ENCODE assay signal across 6 cellular contexts in genomic region chr19:35743640-35744306, GRCh38. TPM values are rescaled to one million over a fixed set of nuclear protein-coding genes. Genes with fewer than 3 reads are reported as not detected.
DNase-seq lines count a peak whose midpoint lies in the region; ATAC-seq and TF ChIP-seq lines count a peak whose summit lies in the region.

No MANE protein-coding gene starts in this region.

- intact Hi-C loops in activated T-helper 2 cell treated with anti-CD3 and anti-CD28 coated beads, Interferon-gamma antibody, Interleukin-2, Interleukin-4, amounts not matched to agents 10 μg/mL and 5 μg/mL and 100 μg/mL, durations not matched to agents 14 hours and 24 hours and 36 hours (cut with micrococcal nuclease), result loop anchor here (1.0 to 10.0 kb wide), 6 partner anchors 41 to 471 kb away; partner anchors contain the start of genes COX6B1, SDHAF1, THAP8 and WDR62
- intact Hi-C loops in Caco-2 (cut with micrococcal nuclease; ENCODE audit: unreplicated experiment), result loop anchor here (2.0 kb wide), 1 partner anchor 77 kb away; no protein-coding TSS in a partner anchor

- H4K20me1 ChIP-seq in H9 (ENCODE audit: control insufficient read depth, insufficient read depth, insufficient read length) (no peaks in the 10 kb centered on the region), neural cell (ENCODE audit: insufficient read depth) (no peaks in the 10 kb centered on the region)

- no peaks in the 10 kb centered on the region for H3K9me2 ChIP-seq in neural cell (ENCODE audit: insufficient read depth, low read length)

- H3K27ac ChIP-seq in H9 (ENCODE audit: insufficient read length, low read depth, low read length), result no peak overlapping the region
- no peak overlapping the region for H3K27ac ChIP-seq in neural cell (ENCODE audit: low read length)

- H3K4me2 ChIP-seq in H9 (ENCODE audit: insufficient read depth, insufficient read length, low read length) (peak overlapping the region; percentile 84), neural cell (ENCODE audit: low read length) (no peak overlapping the region)

- H3K56ac ChIP-seq in H9 (ENCODE audit: insufficient read length, low read depth, low read length), result no peak overlapping the region

- H3K23me2 ChIP-seq in H9 (ENCODE audit: insufficient read length, low read depth, low read length, poor library complexity, severe bottlenecking), result peaks cover 21% of the 10 kb centered on the region

- H2AK5ac ChIP-seq in H9 (ENCODE audit: insufficient read length, low read length), result no peak overlapping the region

- H3K27me3 Mint-ChIP-seq in H9 (ENCODE audit: low read depth) (no peaks in the 10 kb centered on the region), Caco-2 (ENCODE audit: insufficient read depth, unreplicated experiment) (no peaks in the 10 kb centered on the region)
- no peaks in the 10 kb centered on the region for H3K27me3 Mint-ChIP-seq in activated T-helper 2 cell treated with anti-CD3 and anti-CD28 coated beads, Interferon-gamma antibody, Interleukin-2, Interleukin-4, amounts not matched to agents 10 μg/mL and 5 μg/mL and 100 μg/mL, durations not matched to agents 14 hours and 24 hours and 36 hours (ENCODE audit: low read depth)

- no TSS peak for BruUV-seq in Caco-2 (replicated peaks; lab: Mats Ljungman, UMichigan)

- H3K36me3 Mint-ChIP-seq in H9 (ENCODE audit: insufficient read depth in 1 of 3, low read depth in 3 of 3) (peaks cover 5 to 19% (median 5%) of the 10 kb centered on the region in 3 experiments; a peak in 5 of 7 replicates), Caco-2 (ENCODE audit: insufficient read depth, unreplicated experiment) (peaks cover 62% of the 10 kb centered on the region)
- peaks cover 29% of the 10 kb centered on the region for H3K36me3 Mint-ChIP-seq in activated T-helper 2 cell treated with anti-CD3 and anti-CD28 coated beads, Interferon-gamma antibody, Interleukin-2, Interleukin-4, amounts not matched to agents 10 μg/mL and 5 μg/mL and 100 μg/mL, durations not matched to agents 14 hours and 24 hours and 36 hours (ENCODE audit: low read depth)

- no CpG with 5 or more reads among the region's 16 CpGs for WGBS in H9 (ENCODE audit: extremely low coverage, insufficient read length, low lambda C conversion rate)

- H3K4me1 ChIP-seq in H9 (ENCODE audit: insufficient read depth, low read length) (peaks cover 4% of the 10 kb centered on the region; the same call in 1 of the 2 replicates), Caco-2 (peaks cover 11% of the 10 kb centered on the region)

- H4K5ac ChIP-seq in H9 (ENCODE audit: insufficient read length, low read depth, low read length), result no peak overlapping the region

- H3K4me3 Mint-ChIP-seq in H9 (peak overlapping the region; percentile 96), Caco-2 (ENCODE audit: unreplicated experiment) (no peak overlapping the region)
- H3K4me3 Mint-ChIP-seq in activated T-helper 2 cell treated with anti-CD3 and anti-CD28 coated beads, Interferon-gamma antibody, Interleukin-2, Interleukin-4, amounts not matched to agents 10 μg/mL and 5 μg/mL and 100 μg/mL, durations not matched to agents 14 hours and 24 hours and 36 hours (ENCODE audit: low read depth), result peak overlapping the region; percentile 95

- POLR2A ChIA-PET in Caco-2 (lab: Charles Lee), result interaction anchor here (0.6 kb wide), 1 partner anchor 265 kb away, joined by 6 read pairs; the partner anchor contains the start of gene SYNE4

- H3K4me1 Mint-ChIP-seq in H9 (peaks cover 23 to 38% of the 10 kb centered on the region in 2 experiments), Caco-2 (ENCODE audit: low read depth, unreplicated experiment) (peaks cover 18% of the 10 kb centered on the region)
- peaks cover 37% of the 10 kb centered on the region for H3K4me1 Mint-ChIP-seq in activated T-helper 2 cell treated with anti-CD3 and anti-CD28 coated beads, Interferon-gamma antibody, Interleukin-2, Interleukin-4, amounts not matched to agents 10 μg/mL and 5 μg/mL and 100 μg/mL, durations not matched to agents 14 hours and 24 hours and 36 hours (ENCODE audit: low read depth)

- CTCF ChIA-PET in Caco-2 (lab: Charles Lee), result interaction anchor here (1.9 kb wide), 2 partner anchors 42 to 76 kb away, joined by 7 to 9 read pairs; no protein-coding TSS in a partner anchor

- no peak overlapping the region for H4K91ac ChIP-seq in H9 (ENCODE audit: insufficient read length, low read depth, low read length)

- H3K4me3 ChIP-seq in neural cell (ENCODE audit: low read length) (peak overlapping the region; percentile 94), Caco-2 (ENCODE audit: low read depth, low read length) (no peak overlapping the region)

- H2BK20ac ChIP-seq in H9 (ENCODE audit: low read depth, low read length, poor library complexity, severe bottlenecking), result no peak overlapping the region

- no peak overlapping the region for H2BK15ac ChIP-seq in H9 (ENCODE audit: low read depth, low read length)

- H3K9me3 Mint-ChIP-seq in H9, result no peaks in the 10 kb centered on the region
- no peaks in the 10 kb centered on the region for H3K9me3 Mint-ChIP-seq in activated T-helper 2 cell treated with anti-CD3 and anti-CD28 coated beads, Interferon-gamma antibody, Interleukin-2, Interleukin-4, amounts not matched to agents 10 μg/mL and 5 μg/mL and 100 μg/mL, durations not matched to agents 14 hours and 24 hours and 36 hours
- H3K9me3 Mint-ChIP-seq in Caco-2 (ENCODE audit: unreplicated experiment), result no peaks in the 10 kb centered on the region

- H2AFZ ChIP-seq in H9 (ENCODE audit: low read length), result no peak overlapping the region
- no peak overlapping the region for H2AFZ ChIP-seq in neural cell (ENCODE audit: low read depth, low read length)

- H3K27me3 ChIP-seq in H9 (ENCODE audit: insufficient read depth, low read length), result no peaks in the 10 kb centered on the region
- H3K27me3 ChIP-seq in neural cell (ENCODE audit: insufficient read depth, low read depth, low read length), result no peaks in the 10 kb centered on the region
- H3K27me3 ChIP-seq in Caco-2 (replicated peaks; ENCODE audit: control insufficient read depth, insufficient read depth, low read length), result no peaks in the 10 kb centered on the region

- no peak overlapping the region for H3K23ac ChIP-seq in H9 (ENCODE audit: insufficient read length, low read depth, low read length)

- no peak overlapping the region for H2BK120ac ChIP-seq in H9 (ENCODE audit: low read depth, low read length, poor library complexity, severe bottlenecking)

- no peaks in the 10 kb centered on the region for H3K9me3 ChIP-seq in H9 (ENCODE audit: control insufficient read depth, low read depth, low read length)
- no peaks in the 10 kb centered on the region for H3K9me3 ChIP-seq in neural cell (ENCODE audit: low read length)
- H3K9me3 ChIP-seq in Caco-2, result no peaks in the 10 kb centered on the region

- TF ChIP-seq RAD21 in neural cell (conservative IDR thresholded peaks at IDR 0.05), result no peak

- H3K79me1 ChIP-seq in H9 (ENCODE audit: insufficient read depth, low read depth, low read length, poor library complexity, severe bottlenecking), result peaks cover 3% of the 10 kb centered on the region

- no peak for DNase-seq in H9
- no peak for DNase-seq in activated T-helper 2 cell treated with anti-CD3 and anti-CD28 coated beads, Interferon-gamma antibody, Interleukin-2, Interleukin-4, amounts not matched to agents 10 μg/mL and 5 μg/mL and 100 μg/mL, durations not matched to agents 14 hours and 24 hours and 36 hours (ENCODE audit: low spot score)
- no peak for DNase-seq in Caco-2
- no peak for DNase-seq in NCI-H526 treated with DMSO at 0.1 percent for 48 hours (lab: John Stamatoyannopoulos, UW)

- no peak overlapping the region for H4K8ac ChIP-seq in H9 (replicated peaks; ENCODE audit: insufficient read length, low read depth, low read length)

- no peak overlapping the region for H2BK5ac ChIP-seq in H9 (ENCODE audit: insufficient read length, low read length)

- no peak overlapping the region for H3K14ac ChIP-seq in H9 (ENCODE audit: insufficient read depth, low read length)

- H3K27ac Mint-ChIP-seq in H9, result peak overlapping the region in 1 of 3 experiments; percentile 65; a peak in 1 of 7 replicates
- H3K27ac Mint-ChIP-seq in activated T-helper 2 cell treated with anti-CD3 and anti-CD28 coated beads, Interferon-gamma antibody, Interleukin-2, Interleukin-4, amounts not matched to agents 10 μg/mL and 5 μg/mL and 100 μg/mL, durations not matched to agents 14 hours and 24 hours and 36 hours, result peak overlapping the region; percentile 99
- no peak overlapping the region for H3K27ac Mint-ChIP-seq in Caco-2 (ENCODE audit: unreplicated experiment)

- no peaks in the 10 kb centered on the region for H3K79me2 ChIP-seq in H9 (ENCODE audit: insufficient read depth, low read length)
- peaks cover 17% of the 10 kb centered on the region for H3K79me2 ChIP-seq in neural cell (replicated peaks; ENCODE audit: insufficient read depth, low read length)

- no peaks in the 10 kb centered on the region for H3K36me3 ChIP-seq in neural cell (ENCODE audit: insufficient read depth, low read length)
- peaks cover under 1% of the 10 kb centered on the region; the same call in 1 of the 2 replicates for H3K36me3 ChIP-seq in Caco-2 (ENCODE audit: control insufficient read depth, insufficient read depth, low read length)

- TF ChIP-seq EP300 in neural cell (conservative IDR thresholded peaks at IDR 0.05; ENCODE audit: poor library complexity, severe bottlenecking), result no peak

- no peak overlapping the region for H3K18ac ChIP-seq in H9 (ENCODE audit: insufficient read length, low read depth, low read length)

- no peak overlapping the region for H3K4ac ChIP-seq in H9 (ENCODE audit: low read depth, low read length)

- no peak overlapping the region for H2BK12ac ChIP-seq in H9 (ENCODE audit: insufficient read length, low read depth, low read length)

- TF ChIP-seq CTCF in H9 (conservative IDR thresholded peaks at IDR 0.05) (no peak), neural cell (IDR thresholded peaks at IDR 0.05; ENCODE audit: poor library complexity, severe bottlenecking) (no peak), Caco-2 (IDR thresholded peaks at IDR 0.05; ENCODE audit: insufficient read depth in 1 of 2, low read depth in 1 of 2, low read length in 1 of 2, severe bottlenecking in 1 of 2, unreplicated experiment in 1 of 2) (no peak)

- ATAC-seq in HG03097 (IDR thresholded peaks at IDR 0.05; ENCODE audit: low FRiP score, unreplicated experiment), result no peak

- H3F3A ChIP-seq in neural cell (ENCODE audit: insufficient read depth, low read length, poor library complexity, severe bottlenecking), result no peaks in the 10 kb centered on the region

- no peak overlapping the region for H3T11ph ChIP-seq in H9 (ENCODE audit: low read length)

- no peak overlapping the region for H3K9ac ChIP-seq in H9 (ENCODE audit: extremely low read depth, insufficient read length, low read length)
- H3K9ac ChIP-seq in neural cell (ENCODE audit: low read length), result no peak overlapping the region

RNA-seq across cellular contexts. Expression of gene U2AF1L4, which starts 1.4 kb away (rescaled TPM):
- total RNA-seq in H9 (2021), result 16.8 and 19.2 TPM in 2 replicates
- total RNA-seq in activated T-helper 2 cell treated with anti-CD3 and anti-CD28 coated beads, Interferon-gamma antibody, Interleukin-2, Interleukin-4, amounts not matched to agents 10 μg/mL and 5 μg/mL and 100 μg/mL, durations not matched to agents 14 hours and 24 hours and 36 hours, result 27.4 and 30.8 TPM in 2 replicates
- 54.7 and 57.0 TPM in 2 replicates for polyA plus RNA-seq in neural cell
- polyA minus RNA-seq in neural cell, result 13.0 and 16.3 TPM in 2 replicates
- 21.3 and 24.6 TPM in 2 replicates for total RNA-seq in Caco-2 (2022)

RNA-seq across cellular contexts. Expression of gene IGFLR1, which starts 1.5 kb away (rescaled TPM):
- total RNA-seq in H9 (2021) (2.9 and 3.2 TPM in 2 replicates), Caco-2 (2022) (10.1 and 11.3 TPM in 2 replicates)
- 136 and 138 TPM in 2 replicates for total RNA-seq in activated T-helper 2 cell treated with anti-CD3 and anti-CD28 coated beads, Interferon-gamma antibody, Interleukin-2, Interleukin-4, amounts not matched to agents 10 μg/mL and 5 μg/mL and 100 μg/mL, durations not matched to agents 14 hours and 24 hours and 36 hours
- polyA plus RNA-seq in neural cell, result 4.6 and 7.2 TPM in 2 replicates
- not detected in 2 replicates for polyA minus RNA-seq in neural cell

RNA-seq across cellular contexts. Expression of gene PSENEN, which starts 1.7 kb away (rescaled TPM):
- total RNA-seq in H9 (2021) (69.7 and 77.7 TPM in 2 replicates), Caco-2 (2022) (70.2 and 70.5 TPM in 2 replicates)
- total RNA-seq in activated T-helper 2 cell treated with anti-CD3 and anti-CD28 coated beads, Interferon-gamma antibody, Interleukin-2, Interleukin-4, amounts not matched to agents 10 μg/mL and 5 μg/mL and 100 μg/mL, durations not matched to agents 14 hours and 24 hours and 36 hours, result 45.1 and 46.9 TPM in 2 replicates
- 46.2 and 46.7 TPM in 2 replicates for polyA plus RNA-seq in neural cell
- polyA minus RNA-seq in neural cell, result 18.0 and 22.3 TPM in 2 replicates

RNA-seq across cellular contexts. Expression of gene LIN37, which starts 4.6 kb away (rescaled TPM):
- total RNA-seq in H9 (2021), result 4.7 and 5.9 TPM in 2 replicates
- total RNA-seq in activated T-helper 2 cell treated with anti-CD3 and anti-CD28 coated beads, Interferon-gamma antibody, Interleukin-2, Interleukin-4, amounts not matched to agents 10 μg/mL and 5 μg/mL and 100 μg/mL, durations not matched to agents 14 hours and 24 hours and 36 hours, result 9.9 and 10.0 TPM in 2 replicates
- 25.7 and 37.2 TPM in 2 replicates for polyA plus RNA-seq in neural cell
- 14.9 and 17.1 TPM in 2 replicates for polyA minus RNA-seq in neural cell
- total RNA-seq in Caco-2 (2022), result 8.1 and 10.2 TPM in 2 replicates

RNA-seq across cellular contexts. Expression of gene HSPB6, which starts 13.1 kb away (rescaled TPM):
- 0.37 TPM in 2 replicates for total RNA-seq in H9 (2021)
- 0.14 and 0.21 TPM in 2 replicates for total RNA-seq in activated T-helper 2 cell treated with anti-CD3 and anti-CD28 coated beads, Interferon-gamma antibody, Interleukin-2, Interleukin-4, amounts not matched to agents 10 μg/mL and 5 μg/mL and 100 μg/mL, durations not matched to agents 14 hours and 24 hours and 36 hours
- polyA plus RNA-seq in neural cell, result not detected in 2 replicates
- not detected in 2 replicates for polyA minus RNA-seq in neural cell
- total RNA-seq in Caco-2 (2022), result 0.48 and 0.81 TPM in 2 replicates

Comparison
In these comparisons a context has a peak if more than half of its experiments do, and no peak if none do; other contexts are left out.
1. RNA of gene IGFLR1, which starts 1.5 kb away (total RNA-seq): 136 to 138 TPM in activated T-helper 2 cell treated with anti-CD3 and anti-CD28 coated beads, Interferon-gamma antibody, Interleukin-2, Interleukin-4, amounts not matched to agents 10 μg/mL and 5 μg/mL and 100 μg/mL, durations not matched to agents 14 hours and 24 hours and 36 hours; 10.1 to 11.3 TPM in Caco-2 and 2.9 to 3.2 TPM in H9; every median in the first group is over 10 times any median in the second.